In the genomic region with DNA sequence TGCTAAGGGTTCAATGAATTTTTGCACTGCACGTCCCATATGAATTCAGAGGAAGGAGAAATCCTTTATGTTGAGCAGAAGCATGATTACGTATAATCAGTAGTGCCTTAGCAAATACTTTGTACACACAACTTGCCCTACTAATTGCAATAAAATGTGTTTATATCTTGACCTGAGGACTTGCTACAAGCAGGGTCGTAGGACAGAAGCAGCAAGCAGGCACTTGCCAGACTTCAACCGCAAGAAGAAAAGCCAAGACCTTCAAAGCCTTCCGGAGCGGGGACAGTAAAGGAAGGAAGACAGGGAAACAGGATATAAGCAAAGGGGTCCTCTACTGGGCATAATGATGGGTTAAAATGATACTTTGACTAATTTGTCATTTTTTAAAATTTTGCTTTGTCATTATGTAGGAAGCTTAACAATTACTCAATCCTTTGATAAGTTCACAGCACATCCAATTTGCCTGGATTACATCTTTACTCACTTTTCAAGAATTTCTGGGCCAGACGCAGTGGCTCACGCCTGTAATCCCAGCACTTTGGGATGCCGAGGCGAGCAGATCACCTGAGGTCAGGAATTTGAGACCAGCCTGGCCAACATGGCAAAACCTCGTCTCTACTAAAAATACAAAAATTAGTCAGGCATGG, we compare ENCODE assay signal across 1 cellular context.
TF ChIP-seq lines count a peak whose summit lies in the region.

No MANE protein-coding gene starts in this region.

TF ChIP-seq in A549, 52 proteins besides CTCF, POLR2A, EP300 and RAD21:
- no peak for TF ChIP-seq FOSB (CRISPR knock-in tag; IDR thresholded peaks at IDR 0.05)
- no peak for TF ChIP-seq CBX8 (IDR thresholded peaks at IDR 0.05)
- peak; percentile 37 for TF ChIP-seq MAFK (IDR thresholded peaks at IDR 0.05; ENCODE audit: partially characterized antibody)
